In genomic region chrX:45622042-45622423, GRCh38 we compare ENCODE assay signal across 18 cellular contexts.
DNase-seq lines count a peak whose midpoint lies in the region; ATAC-seq, FAIRE-seq and TF ChIP-seq lines count a peak whose summit lies in the region.
"Had no signal": no experiment of that assay in that cellular context is flagged by ENCODE, and none has a peak within 500 bp of the region (broad histone marks: within the 10 kb centered on the region; RNA-seq: fewer than 3 reads in every experiment).

No MANE protein-coding gene starts in this region.

- no peak for TF ChIP-seq POLR2A in A549 (IDR thresholded peaks at IDR 0.05; ENCODE audit: low read length)

- H3K36me3 ChIP-seq in SJSA1 (no peaks in the 10 kb centered on the region), neuronal stem cell (replicated peaks in 1 of 2; ENCODE audit: control insufficient read depth in 2 of 2, insufficient read depth in 2 of 2, low read length in 2 of 2) (no peaks in the 10 kb centered on the region)
- H3K36me3 ChIP-seq: heart left ventricle had no signal

- H3K23ac ChIP-seq in neuronal stem cell (ENCODE audit: low read depth, low read length, poor library complexity), result no peak overlapping the region

- H3K9me3 ChIP-seq in A549 (no peaks in the 10 kb centered on the region; the same call in 2 of the 3 replicates), SJSA1 (replicated peaks) (no peaks in the 10 kb centered on the region), neuronal stem cell (replicated peaks in 1 of 2; ENCODE audit: control insufficient read depth in 2 of 2, insufficient read depth in 1 of 2, low read depth in 1 of 2, low read length in 2 of 2) (no peaks in the 10 kb centered on the region)
- H3K9me3 ChIP-seq: mucosa of descending colon had no signal

- H3K4ac ChIP-seq in neuronal stem cell (ENCODE audit: low read length), result no peak overlapping the region

- no peak overlapping the region for H4K91ac ChIP-seq in neuronal stem cell (ENCODE audit: low read depth, low read length, poor library complexity)

- DNase-seq in A549 (ENCODE audit: low read depth in 1 of 2, low spot score in 1 of 2), result no peak
- DNase-seq in SJSA1 (ENCODE audit: low read depth in 1 of 2, low spot score in 2 of 2), result no peak
- DNase-seq in foreskin keratinocyte, result no peak
- no peak for DNase-seq in neuronal stem cell (ENCODE audit: low spot score)
- no peak for DNase-seq in NCI-H128 (lab: John Stamatoyannopoulos, UW; ENCODE audit: unreplicated experiment)
- DNase-seq in amygdala (lab: John Stamatoyannopoulos, UW), result no peak
- DNase-seq: activated naive CD8-positive, alpha-beta T cell treated with anti-CD3 and anti-CD28 coated beads, Interleukin-2, amount 10 ng/mL, durations not matched to agents 7 days and 5 days; DMS 273 treated with DMSO at 0.1 percent for 48 hours; heart left ventricle; MM.1S; mucosa of descending colon; NCI-H2171; NK-92 treated with Interleukin-12 subunit alpha and Interleukin-12 subunit beta, amount 100 ng/mL, for 24 hours; SIG-M5; substantia nigra; T1000 had no signal

- H3K27ac ChIP-seq in A549, result no peak overlapping the region
- 0 out of 2 replicates have a peak overlapping the region, but pooled peaks have one; percentile 17 for H3K27ac ChIP-seq in SJSA1
- H3K27ac ChIP-seq in foreskin keratinocyte, result peak overlapping the region; percentile 60
- no peak overlapping the region for H3K27ac ChIP-seq in neuronal stem cell (replicated peaks; ENCODE audit: low read length)
- H3K27ac ChIP-seq: heart left ventricle had no signal

- H3K4me1 ChIP-seq in A549 (peaks cover 14% of the 10 kb centered on the region), SJSA1 (replicated peaks) (peaks cover 24% of the 10 kb centered on the region), foreskin keratinocyte (peaks cover 36% of the 10 kb centered on the region), neuronal stem cell (ENCODE audit: control insufficient read depth in 2 of 2, insufficient read depth in 1 of 2, low read depth in 1 of 2, low read length in 2 of 2) (no peaks in the 10 kb centered on the region)
- H3K4me1 ChIP-seq: heart left ventricle had no signal

- no peak overlapping the region for H3K18ac ChIP-seq in neuronal stem cell (ENCODE audit: low read length)

- no peak overlapping the region for H3K4me3 ChIP-seq in A549
- H3K4me3 ChIP-seq in SJSA1, result no peak overlapping the region
- no peak overlapping the region for H3K4me3 ChIP-seq in neuronal stem cell (ENCODE audit: low read length in 2 of 2)
- H3K4me3 ChIP-seq: heart left ventricle, mucosa of descending colon had no signal

- H3K9ac ChIP-seq in neuronal stem cell (ENCODE audit: low read depth, low read length, poor library complexity), result no peak overlapping the region

- no peak overlapping the region for H2BK12ac ChIP-seq in neuronal stem cell (ENCODE audit: low read length)

- no peak overlapping the region for H3K14ac ChIP-seq in neuronal stem cell (ENCODE audit: low read length)

- H4K8ac ChIP-seq in neuronal stem cell (ENCODE audit: low read depth, low read length), result no peak overlapping the region

- no peak for FAIRE-seq in A549 (lab: Jason Lieb, UNC)

- H2AK5ac ChIP-seq in neuronal stem cell (ENCODE audit: low read depth, low read length), result no peak overlapping the region

- POLR2A ChIA-PET in A549 (lab: Yijun Ruan, JAX), result no interaction called here

- no peak for ATAC-seq in A549
- ATAC-seq in GM19395 (IDR thresholded peaks at IDR 0.05; ENCODE audit: unreplicated experiment), result peak; percentile 25
- no peak for ATAC-seq in foreskin keratinocyte
- ATAC-seq in GM19463 (IDR thresholded peaks at IDR 0.05; ENCODE audit: unreplicated experiment), result no peak
- ATAC-seq: heart left ventricle, mucosa of descending colon had no signal

- TF ChIP-seq EP300 in A549 (IDR thresholded peaks at IDR 0.05), result no peak

- CTCF ChIA-PET in A549 (lab: Yijun Ruan, JAX), result no interaction called here

- H2BK5ac ChIP-seq in neuronal stem cell (ENCODE audit: low read length), result no peak overlapping the region

- no peak overlapping the region for H2AFZ ChIP-seq in neuronal stem cell (ENCODE audit: low read length)

- no peak for TF ChIP-seq RAD21 in A549 (conservative IDR thresholded peaks at IDR 0.05 in 1 of 2, IDR thresholded peaks at IDR 0.05 in 1 of 2)

- no peak overlapping the region for H2BK120ac ChIP-seq in neuronal stem cell (ENCODE audit: low read depth, low read length)

- H2BK15ac ChIP-seq in neuronal stem cell (ENCODE audit: low read length), result no peak overlapping the region

- WGBS in A549 (ENCODE audit: missing lambda C conversion rate), result 92% methylated on average over 3 of the region's 3 CpGs
- WGBS in neuronal stem cell (ENCODE audit: extremely low coverage in 2 of 2, insufficient read length in 2 of 2, insufficient replicate concordance in 1 of 2), 2 donors, result no CpG with 5 or more reads among the region's 3 CpGs

- H3K4me2 ChIP-seq in A549, result 0 out of 3 replicates have a peak overlapping the region, but pooled peaks have one; percentile 12
- H3K4me2 ChIP-seq in neuronal stem cell (ENCODE audit: insufficient read depth, low read length, poor library complexity, severe bottlenecking), result no peak overlapping the region

- no peaks in the 10 kb centered on the region for H3K79me1 ChIP-seq in neuronal stem cell (ENCODE audit: low read depth, low read length)

- TF ChIP-seq CTCF in A549 (IDR thresholded peaks at IDR 0.05) (no peak), foreskin keratinocyte (conservative IDR thresholded peaks at IDR 0.05) (no peak)

- H3K27me3 ChIP-seq in SJSA1 (replicated peaks) (no peaks in the 10 kb centered on the region), foreskin keratinocyte (no peaks in the 10 kb centered on the region), neuronal stem cell (ENCODE audit: control insufficient read depth in 3 of 3, insufficient read depth in 3 of 3, low read depth in 1 of 3, low read length in 3 of 3) (no peaks in the 10 kb centered on the region)

TF ChIP-seq in A549, 52 proteins besides CTCF, POLR2A, EP300 and RAD21:
- TF ChIP-seq E2F6 (IDR thresholded peaks at IDR 0.05; ENCODE audit: borderline replicate concordance, low read depth) (no peak), PBX3 (IDR thresholded peaks at IDR 0.05) (no peak), ATOH8 (CRISPR knock-in tag; IDR thresholded peaks at IDR 0.05; ENCODE audit: low read depth) (no peak), ZNF302 (CRISPR knock-in tag; IDR thresholded peaks at IDR 0.05) (no peak), HOXB13 (CRISPR knock-in tag; IDR thresholded peaks at IDR 0.05; ENCODE audit: low read depth) (no peak), SREBF2 (IDR thresholded peaks at IDR 0.05) (no peak), CEBPB (IDR thresholded peaks at IDR 0.05) (no peak), FOXS1 (CRISPR knock-in tag; IDR thresholded peaks at IDR 0.05) (no peak), MAX (IDR thresholded peaks at IDR 0.05) (no peak)

Comparison
In these comparisons a context has a peak if more than half of its experiments do, and no peak if none do; other contexts are left out.
1. H3K27ac ChIP-seq: peak in SJSA1 (single experiment) and foreskin keratinocyte (single experiment); none in A549 (0 of 2) and neuronal stem cell (single experiment).